In genomic region chr3:195855471-195856409, GRCh38 we compare ENCODE assay signal across 16 cellular contexts. TPM values are rescaled to one million over a fixed set of nuclear protein-coding genes. Genes with fewer than 3 reads are reported as not detected.
A peak's percentile ranks its signal among the peaks of the same experiment; 100 is the strongest.
DNase-seq lines count a peak whose midpoint lies in the region; ATAC-seq, FAIRE-seq and TF ChIP-seq lines count a peak whose summit lies in the region.
"Had no signal": no experiment of that assay in that cellular context is flagged by ENCODE, and none has a peak within 500 bp of the region (broad histone marks: within the 10 kb centered on the region; RNA-seq: fewer than 3 reads in every experiment).

No MANE protein-coding gene starts in this region.

- H3K4me3 ChIP-seq in HL-60 (replicated peaks; ENCODE audit: insufficient read depth, low read length) (no peak overlapping the region), kidney (ENCODE audit: low read length in 2 of 2) (no peak overlapping the region)
- H3K4me3 ChIP-seq: spleen, vagina had no signal

- H3K27ac ChIP-seq in HL-60 (replicated peaks) (peak overlapping the region; percentile 46), RWPE1 (no peak overlapping the region), kidney (ENCODE audit: low read depth in 2 of 2, low read length in 2 of 2) (no peak overlapping the region), substantia nigra (ENCODE audit: low read depth, low read length, poor library complexity, severe bottlenecking) (no peak overlapping the region)
- H3K27ac ChIP-seq: spleen, vagina had no signal

- peaks cover 0 to 4% of the 10 kb centered on the region in 2 donors for H3K4me1 ChIP-seq in kidney (ENCODE audit: control insufficient read depth in 1 of 2, insufficient read depth in 1 of 2, low read depth in 1 of 2, low read length in 2 of 2)

- no peaks in the 10 kb centered on the region for H3K36me3 ChIP-seq in kidney (ENCODE audit: control insufficient read depth in 1 of 2, insufficient read depth in 2 of 2, low read length in 2 of 2)
- H3K36me3 ChIP-seq: spleen, vagina had no signal

- H3K9me3 ChIP-seq in kidney (ENCODE audit: control insufficient read depth in 1 of 2, low read length in 2 of 2): no peaks in the 10 kb centered on the region
- H3K9me3 ChIP-seq: spleen, vagina had no signal

- CTCF ChIA-PET in RWPE1 (lab: Yijun Ruan, JAX): interaction anchor here (0.5 to 1.4 kb wide), 5 partner anchors 42 to 398 kb away, joined by 3 to 4 read pairs (median 3); no protein-coding TSS in a partner anchor

- peak; percentile 44 for DNase-seq in G401 (ENCODE audit: low spot score)
- no peak for DNase-seq in HL-60 (ENCODE audit: low read depth in 1 of 2, low spot score in 1 of 2)
- DNase-seq in RWPE1 (ENCODE audit: low spot score): no peak
- peak; percentile 56 for DNase-seq in kidney
- DNase-seq in substantia nigra (lab: John Stamatoyannopoulos, UW): no peak
- DNase-seq: activated CD4-positive, alpha-beta T cell treated with anti-CD3 and anti-CD28 coated beads for 1 hour; activated naive CD4-positive, alpha-beta T cell; dermis blood vessel endothelial cell; hippocampal formation; NCI-H510A; spleen had no signal

- no peak for TF ChIP-seq CTCF in HL-60 (IDR thresholded peaks at IDR 0.05; ENCODE audit: insufficient read depth, low read length)
- peak; percentile 26 for TF ChIP-seq CTCF in RWPE1 (conservative IDR thresholded peaks at IDR 0.05; ENCODE audit: low read depth)
- TF ChIP-seq CTCF in kidney (IDR thresholded peaks at IDR 0.05; ENCODE audit: borderline replicate concordance, extremely low read depth, insufficient read depth): no peak

- POLR2A ChIA-PET in RWPE1 (lab: Yijun Ruan, JAX; ENCODE audit: low non-redundant PET): no interaction called here

- FAIRE-seq in kidney (lab: Jason Lieb, UNC): no peak

- ATAC-seq in HG02588 (IDR thresholded peaks at IDR 0.05; ENCODE audit: unreplicated experiment) (no peak), GM21381 (IDR thresholded peaks at IDR 0.05; ENCODE audit: unreplicated experiment) (no peak)

- no peaks in the 10 kb centered on the region for H3K27me3 ChIP-seq in HL-60 (ENCODE audit: insufficient read depth, poor library complexity, severe bottlenecking)
- H3K27me3 ChIP-seq: vagina had no signal

- no peak overlapping the region for H3K9ac ChIP-seq in kidney (ENCODE audit: low read length in 2 of 2)

- intact Hi-C loops in kidney (cut with DNase I): no loop called here

- in situ Hi-C loops in G401 (cut with HindIII; ENCODE audit: low sequenced_read_pairs): no loop called here

RNA-seq across cellular contexts. Expression of gene MUC4, which starts 44.0 kb away (rescaled TPM):
- total RNA-seq in G401 (2014; rRNA removed; shearing (Covaris generic)): 0.12 and 0.20 TPM in 2 replicates
- total RNA-seq in kidney: 0.19 TPM
- not detected for polyA plus RNA-seq in kidney (ENCODE audit: insufficient read depth, low read depth, low replicate concordance)
- total RNA-seq: osteocyte, spleen had no signal
- polyA plus RNA-seq: BJ had no signal

RNA-seq across cellular contexts. Expression of gene TNK2, which starts 52.6 kb away (rescaled TPM):
- 45.2 and 51.8 TPM in 2 replicates for total RNA-seq in G401 (2014; rRNA removed; shearing (Covaris generic))
- 42.5 TPM for total RNA-seq in kidney
- 14.7 TPM for polyA plus RNA-seq in kidney (ENCODE audit: insufficient read depth, low read depth, low replicate concordance)

Comparison
In these comparisons a context has a peak if more than half of its experiments do, and no peak if none do; other contexts are left out.
1. DNase-seq: peak in G401 (single experiment) and kidney (single experiment); none in HL-60 (0 of 2), RWPE1 (single experiment) and substantia nigra (0 of 49).